ENCODE assay signal across 19 cellular contexts in the genomic region with DNA sequence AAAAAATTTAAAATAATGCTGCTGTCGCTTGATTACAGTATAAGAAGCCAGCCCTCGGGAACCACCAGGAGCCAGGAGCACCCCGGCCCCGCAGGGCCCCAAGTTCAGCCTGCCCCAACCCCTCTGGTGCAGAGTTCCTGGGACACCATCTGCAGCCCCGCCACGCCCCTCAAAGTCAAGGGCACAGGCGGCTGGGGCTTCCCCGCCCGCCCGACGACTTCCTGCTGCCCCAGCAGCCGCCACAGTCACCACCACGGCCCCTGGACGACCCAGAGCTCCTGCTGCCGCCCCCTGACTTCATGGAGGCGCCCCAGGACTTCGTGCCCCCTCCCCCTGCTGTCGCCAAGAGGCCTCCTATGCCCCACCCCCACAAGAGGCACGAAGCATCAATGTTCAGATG.
DNase-seq lines count a peak whose midpoint lies in the region; ATAC-seq, FAIRE-seq and TF ChIP-seq lines count a peak whose summit lies in the region.
"Had no signal": no experiment of that assay in that cellular context is flagged by ENCODE, and none has a peak within 500 bp of the region (broad histone marks: within the 10 kb centered on the region; RNA-seq: fewer than 3 reads in every experiment).

No MANE protein-coding gene starts in this region.

- no peaks in the 10 kb centered on the region for H3K27me3 ChIP-seq in DND-41 (ENCODE audit: insufficient read depth, low read length, poor library complexity)
- H3K27me3 ChIP-seq in foreskin keratinocyte, result no peaks in the 10 kb centered on the region
- H3K27me3 ChIP-seq: hepatocyte, right atrium auricular region had no signal

- no peak overlapping the region for H2AFZ ChIP-seq in DND-41 (ENCODE audit: low read depth, low read length)
- H2AFZ ChIP-seq: hepatocyte had no signal

- H3K9me3 ChIP-seq in DND-41 (ENCODE audit: insufficient read depth, low read length, severe bottlenecking), result no peaks in the 10 kb centered on the region
- H3K9me3 ChIP-seq: right atrium auricular region, suprapubic skin had no signal

- no peak overlapping the region for H3K9ac ChIP-seq in DND-41 (ENCODE audit: low read depth, low read length)

- no peaks in the 10 kb centered on the region for H3K4me1 ChIP-seq in DND-41 (ENCODE audit: insufficient read depth, low read length)
- H3K4me1 ChIP-seq in foreskin keratinocyte, result no peaks in the 10 kb centered on the region
- H3K4me1 ChIP-seq: right atrium auricular region, suprapubic skin had no signal

- no peaks in the 10 kb centered on the region for H3K36me3 ChIP-seq in DND-41 (ENCODE audit: insufficient read depth, low read length)
- H3K36me3 ChIP-seq: right atrium auricular region, suprapubic skin had no signal

- TF ChIP-seq CTCF in DND-41 (IDR thresholded peaks at IDR 0.05; ENCODE audit: borderline replicate concordance, extremely low read depth, low read length, poor library complexity, severe bottlenecking) (no peak), foreskin keratinocyte (conservative IDR thresholded peaks at IDR 0.05) (no peak)

- H3K79me2 ChIP-seq in DND-41 (ENCODE audit: insufficient read depth, low read length), result no peaks in the 10 kb centered on the region
- H3K79me2 ChIP-seq: hepatocyte had no signal

- H3K27ac ChIP-seq in DND-41 (ENCODE audit: low read length) (no peak overlapping the region), foreskin keratinocyte (no peak overlapping the region)
- H3K27ac ChIP-seq: hepatocyte, right atrium auricular region, SK-N-MC, suprapubic skin had no signal

- DNase-seq in DND-41, result no peak
- DNase-seq in NCI-H69 (lab: John Stamatoyannopoulos, UW), result peak; percentile 51
- DNase-seq in iPS-NIHi7 (ENCODE audit: extremely low spot score), result peak; percentile 47
- no peak for DNase-seq in foreskin keratinocyte
- no peak for DNase-seq in RCC 7860 (ENCODE audit: low spot score)
- DNase-seq: activated CD4-positive, alpha-beta T cell treated with anti-CD3 and anti-CD28 coated beads, Interleukin-2, amount 50 U/mL, for 48 hours; activated T-cell treated with anti-CD3 and anti-CD28 coated beads, Interleukin-2, amount 50 U/mL, for 4 hours; kidney glomerular epithelial cell; midbrain; NCI-H345 had no signal

- no peak for FAIRE-seq in RCC 7860 (lab: Jason Lieb, UNC)
- FAIRE-seq: D721Med, TTC549 had no signal

- no peak overlapping the region for H3K4me2 ChIP-seq in DND-41 (ENCODE audit: insufficient read depth, low read length)
- H3K4me2 ChIP-seq: hepatocyte had no signal

- ATAC-seq in DND-41 (ENCODE audit: insufficient read depth, low read depth) (peak; percentile 49; the same call in 1 of the 3 replicates), GM18867 (IDR thresholded peaks at IDR 0.05; ENCODE audit: unreplicated experiment) (peak; percentile 64), HG02970 (IDR thresholded peaks at IDR 0.05; ENCODE audit: low FRiP score, unreplicated experiment) (no peak), foreskin keratinocyte (no peak)
- ATAC-seq: activated naive CD4-positive, alpha-beta T cell treated with anti-CD3 and anti-CD28 coated beads, Interleukin-2, amount 50 U/mL, for 72 hours; activated T-cell treated with anti-CD3 and anti-CD28 coated beads, Interleukin-2, amount 50 U/mL, for 4 hours had no signal

- H3K4me3 ChIP-seq in DND-41 (ENCODE audit: low read depth in 1 of 2, low read length in 2 of 2), result no peak overlapping the region
- H3K4me3 ChIP-seq: hepatocyte, right atrium auricular region, SK-N-MC, suprapubic skin had no signal

- no peaks in the 10 kb centered on the region for H4K20me1 ChIP-seq in DND-41 (ENCODE audit: insufficient read depth, low read length)

Comparison
In these comparisons a context has a peak if more than half of its experiments do, and no peak if none do; other contexts are left out.
1. ATAC-seq: peak in DND-41 (single experiment) and GM18867 (single experiment); none in HG02970 (single experiment) and foreskin keratinocyte (single experiment).
2. DNase-seq: peak in NCI-H69 (single experiment) and iPS-NIHi7 (single experiment); none in DND-41 (single experiment), foreskin keratinocyte (0 of 2) and RCC 7860 (single experiment).